ENCODE assay signal across 24 cellular contexts in the genomic region with DNA sequence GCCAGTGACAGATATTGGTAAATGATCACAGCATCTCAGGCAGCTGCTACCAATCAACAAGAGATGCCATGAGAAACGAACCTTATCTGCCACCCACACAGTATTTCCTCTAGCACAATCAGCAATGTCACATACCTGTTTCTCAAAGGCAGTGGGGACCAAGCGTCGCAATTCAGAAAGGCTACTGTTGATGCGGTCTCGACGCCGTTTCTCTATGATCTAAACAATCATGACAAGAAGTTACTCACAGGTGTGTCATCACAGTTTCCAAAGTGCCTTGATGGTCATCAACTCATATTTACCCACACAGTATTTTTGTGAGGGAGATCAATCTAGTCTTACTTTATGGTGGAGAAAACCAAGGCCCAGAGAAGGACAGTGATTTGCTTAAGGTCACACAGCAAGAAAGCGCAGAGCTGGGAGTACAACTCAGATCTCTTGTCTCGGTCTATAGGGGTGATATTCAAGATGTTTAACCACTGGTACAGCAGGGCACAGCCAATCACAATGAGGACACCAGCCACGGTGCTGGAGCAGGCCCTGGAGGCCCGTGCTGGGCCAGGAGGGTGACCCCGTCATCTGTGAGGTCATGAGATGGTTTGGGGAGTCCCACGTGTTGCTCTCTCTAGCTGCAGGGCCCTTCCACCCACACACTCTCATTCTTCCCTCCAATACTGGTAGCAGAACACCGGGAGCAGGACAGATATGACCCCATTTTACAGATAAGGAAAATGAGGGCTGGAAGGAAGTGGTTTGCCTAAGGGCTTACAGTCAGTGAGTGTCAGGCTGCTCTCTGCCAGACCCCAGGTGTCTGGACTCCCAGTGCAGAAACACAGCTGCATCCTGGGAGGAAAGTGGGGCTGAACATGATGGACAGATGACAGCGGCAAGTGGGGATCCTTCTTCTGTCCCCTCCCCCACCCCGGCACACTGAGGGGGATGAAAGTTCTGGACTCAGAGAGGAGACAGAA. TPM values are rescaled to one million over a fixed set of nuclear protein-coding genes. Genes with fewer than 3 reads are reported as not detected.
DNase-seq lines count a peak whose midpoint lies in the region; ATAC-seq and TF ChIP-seq lines count a peak whose summit lies in the region.
"Had no signal": no experiment of that assay in that cellular context is flagged by ENCODE, and none has a peak within 500 bp of the region (broad histone marks: within the 10 kb centered on the region; RNA-seq: fewer than 3 reads in every experiment).

No MANE protein-coding gene starts in this region.

- H3K36me3 ChIP-seq in WERI-Rb-1 (peaks cover 58% of the 10 kb centered on the region), uterus (no peaks in the 10 kb centered on the region)
- H3K36me3 ChIP-seq: MG63, transverse colon had no signal

- H3K9me3 ChIP-seq in WERI-Rb-1 (ENCODE audit: severe bottlenecking) (no peaks in the 10 kb centered on the region), uterus (no peaks in the 10 kb centered on the region)
- H3K9me3 ChIP-seq: HAP-1, MG63, transverse colon had no signal

- no peak for TF ChIP-seq CTCF in WERI-Rb-1 (IDR thresholded peaks at IDR 0.05; ENCODE audit: low read depth, low read length)
- TF ChIP-seq CTCF in nephron (IDR thresholded peaks at IDR 0.05; ENCODE audit: unreplicated experiment in 3 of 3) = no peak
- TF ChIP-seq CTCF in uterus (IDR thresholded peaks at IDR 0.05) = no peak

- peak overlapping the region; percentile 25 to 50 (median 26) for H3K27ac Mint-ChIP-seq in nephron
- H3K27ac Mint-ChIP-seq: B cell, brain, memory B cell had no signal

- H3K4me3 ChIP-seq in WERI-Rb-1 (ENCODE audit: low read depth, low read length) (peak overlapping the region; percentile 39; the same call in 1 of the 2 replicates), uterus (no peak overlapping the region)
- H3K4me3 ChIP-seq: HAP-1, MG63, SK-N-MC had no signal

- peak; percentile 18 for DNase-seq in stimulated activated CD4-positive, alpha-beta T cell treated with anti-CD3 and anti-CD28 coated beads, Interleukin-1b, Interleukin-23, amount 100 ng/mL, for 48 hours
- DNase-seq in stimulated activated CD4-positive, alpha-beta T cell treated with anti-CD3 and anti-CD28 coated beads, Interleukin-2, amount 100 ng/mL, for 24 hours = no peak
- no peak for DNase-seq in WERI-Rb-1
- no peak for DNase-seq in uterus
- DNase-seq in retina = no peak
- DNase-seq in NCI-H2107 (lab: John Stamatoyannopoulos, UW) = no peak
- DNase-seq: activated naive CD4-positive, alpha-beta T cell treated with anti-CD3 and anti-CD28 coated beads, Interleukin-2, amount 50 U/mL, for 16 hours; DMS 273 treated with DMSO at 0.1 percent for 48 hours; dorsolateral prefrontal cortex; MG63; NCI-H1930; NCI-H524; stimulated activated CD4-positive, alpha-beta T cell treated with anti-CD3 and anti-CD28 coated beads, Interleukin-4, amount 100 ng/mL, for 4 hours; transverse colon had no signal

- no peak for TF ChIP-seq POLR2A in uterus (IDR thresholded peaks at IDR 0.05)

- no peaks in the 10 kb centered on the region for H3K9me3 Mint-ChIP-seq in nephron
- H3K9me3 Mint-ChIP-seq: brain, memory B cell, neural crest cell had no signal

- H3K27ac ChIP-seq in WERI-Rb-1 (peak overlapping the region; percentile 94), uterus (peak overlapping the region; percentile 56 to 87)
- H3K27ac ChIP-seq: SK-N-MC had no signal

- H3K27me3 Mint-ChIP-seq in nephron (ENCODE audit: low read depth) = peaks cover 3% of the 10 kb centered on the region

- peaks cover 62% of the 10 kb centered on the region for H3K4me1 Mint-ChIP-seq in nephron
- H3K4me1 Mint-ChIP-seq: B cell, memory B cell had no signal

- H3K27me3 ChIP-seq in WERI-Rb-1 (ENCODE audit: insufficient read depth, low read depth, severe bottlenecking) = no peaks in the 10 kb centered on the region
- no peaks in the 10 kb centered on the region for H3K27me3 ChIP-seq in uterus
- H3K27me3 ChIP-seq: MG63 had no signal

- no peak for ATAC-seq in HG03469 (IDR thresholded peaks at IDR 0.05; ENCODE audit: unreplicated experiment)

- H3K36me3 Mint-ChIP-seq in nephron (ENCODE audit: low read depth) = peaks cover 31% of the 10 kb centered on the region
- H3K36me3 Mint-ChIP-seq: memory B cell had no signal

- H3K4me1 ChIP-seq in uterus = peaks cover 4 to 6% of the 10 kb centered on the region in 2 donors

- peak overlapping the region; percentile 41 to 82 (median 71) for H3K4me3 Mint-ChIP-seq in nephron
- H3K4me3 Mint-ChIP-seq: B cell, memory B cell, neural crest cell had no signal

- intact Hi-C loops in uterus (cut with DNase I; ENCODE audit: low total_unique reads) = no loop called here

RNA-seq across cellular contexts. Expression of gene HEYL, which starts 7.8 kb away (rescaled TPM):
- 10 to 100 TPM in 2 of 4 donors, 1 to 10 TPM in 2; 9.4 to 64.0 (median 13.4) TPM for total RNA-seq in uterus

RNA-seq across cellular contexts. Expression of gene NT5C1A, which starts 40.3 kb away (rescaled TPM):
- 1 to 10 TPM in 2 of 4 donors, not detected in 2; 1.1 to 1.8 TPM for total RNA-seq in uterus
- total RNA-seq: activated CD8-positive, alpha-beta memory T cell treated with anti-CD3 and anti-CD28 coated beads for 36 hours; B cell; esophagus mucosa; neural crest cell; transverse colon had no signal

RNA-seq across cellular contexts. Expression of gene PABPC4, which starts 55.1 kb away (rescaled TPM):
- total RNA-seq in uterus = 100 to 1,000 TPM in 2 of 4 donors, 10 to 100 TPM in 2; 48.2 to 189 (median 102) TPM

RNA-seq across cellular contexts. Expression of gene HPCAL4, which starts 59.6 kb away (rescaled TPM):
- 1 to 10 TPM in 1 of 4 donors, under 1 TPM in 1, not detected in 2; 0.24 to 3.9 TPM for total RNA-seq in uterus
- total RNA-seq: B cell, esophagus mucosa had no signal
